ENCODE assay signal across 20 cellular contexts in the genomic region with DNA sequence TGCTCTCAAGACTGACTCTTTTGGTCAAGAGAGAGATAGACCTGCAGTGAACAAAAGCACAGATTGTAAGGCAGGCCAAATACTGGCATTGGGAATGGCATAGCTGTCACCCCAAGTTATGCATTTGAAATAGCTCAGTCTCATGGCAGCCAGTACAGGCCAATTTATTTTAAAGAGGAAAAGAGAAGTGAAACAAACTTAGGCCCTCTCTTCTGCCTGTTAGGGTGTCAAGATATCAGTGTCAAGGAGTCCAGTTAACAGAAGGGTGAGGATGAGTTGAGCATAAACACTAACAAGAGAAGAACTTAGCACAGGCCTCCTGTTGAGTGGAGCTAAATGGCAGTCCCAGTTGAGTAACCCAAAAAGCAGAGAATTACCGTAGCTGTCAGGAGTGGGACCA.
A peak's percentile ranks its signal among the peaks of the same experiment; 100 is the strongest.
DNase-seq lines count a peak whose midpoint lies in the region; ATAC-seq and TF ChIP-seq lines count a peak whose summit lies in the region.
"Had no signal": no experiment of that assay in that cellular context is flagged by ENCODE, and none has a peak within 500 bp of the region (broad histone marks: within the 10 kb centered on the region; RNA-seq: fewer than 3 reads in every experiment).

No MANE protein-coding gene starts in this region.

- H3K4me3 Mint-ChIP-seq in stimulated activated effector memory CD8-positive, alpha-beta T cell treated with anti-CD3 and anti-CD28 coated beads, Interleukin-12 subunit alpha, Interleukin-12 subunit beta, amount 100 ng/mL, for 72 hours, result no peak overlapping the region

- DNase-seq in GM12865 (ENCODE audit: low read depth) (peak; percentile 16), GM19238 (ENCODE audit: insufficient read length, low spot score) (peak; percentile 6), NAMALWA (ENCODE audit: low spot score) (peak; percentile 1), Kasumi-1 (lab: John Stamatoyannopoulos, UW) (no peak), foreskin melanocyte (no peak)
- DNase-seq in stimulated activated effector memory CD8-positive, alpha-beta T cell treated with anti-CD3 and anti-CD28 coated beads, Interleukin-12 subunit alpha, Interleukin-12 subunit beta, amount 100 ng/mL, for 72 hours (ENCODE audit: low spot score in 2 of 2), result no peak
- DNase-seq: ACHN; activated CD4-positive, alpha-beta T cell treated with anti-CD3 and anti-CD28 coated beads, Interleukin-2, amount 50 U/mL, for 48 hours; activated effector memory CD4-positive, alpha-beta T cell treated with anti-CD3 and anti-CD28 coated beads, Interleukin-2, amount 50 U/mL, for 16 hours; esophagus squamous epithelium; GF-D8; hippocampal formation; NCI-H2081 treated with DMSO at 0.1 percent for 48 hours; retina; SHP77; thyroid gland had no signal

- no peaks in the 10 kb centered on the region for H3K9me3 Mint-ChIP-seq in stimulated activated effector memory CD8-positive, alpha-beta T cell treated with anti-CD3 and anti-CD28 coated beads, Interleukin-12 subunit alpha, Interleukin-12 subunit beta, amount 100 ng/mL, for 72 hours

- ATAC-seq in HG02981 (IDR thresholded peaks at IDR 0.05; ENCODE audit: unreplicated experiment), result peak; percentile 60
- ATAC-seq in HG03135 (IDR thresholded peaks at IDR 0.05; ENCODE audit: unreplicated experiment), result no peak
- ATAC-seq in stimulated activated effector memory CD8-positive, alpha-beta T cell treated with anti-CD3 and anti-CD28 coated beads, Interleukin-12 subunit alpha, Interleukin-12 subunit beta, amount 100 ng/mL, for 72 hours, result no peak
- ATAC-seq: HCT116, left lobe of liver had no signal

- H3K27ac Mint-ChIP-seq in stimulated activated effector memory CD8-positive, alpha-beta T cell treated with anti-CD3 and anti-CD28 coated beads, Interleukin-12 subunit alpha, Interleukin-12 subunit beta, amount 100 ng/mL, for 72 hours, result no peak overlapping the region

- no peak for TF ChIP-seq CTCF in GM12865 (IDR thresholded peaks at IDR 0.05; ENCODE audit: insufficient read depth, low read depth, low read length, missing control alignments)

- H3K4me1 Mint-ChIP-seq in stimulated activated effector memory CD8-positive, alpha-beta T cell treated with anti-CD3 and anti-CD28 coated beads, Interleukin-12 subunit alpha, Interleukin-12 subunit beta, amount 100 ng/mL, for 72 hours, result no peaks in the 10 kb centered on the region

- H3K36me3 Mint-ChIP-seq in stimulated activated effector memory CD8-positive, alpha-beta T cell treated with anti-CD3 and anti-CD28 coated beads, Interleukin-12 subunit alpha, Interleukin-12 subunit beta, amount 100 ng/mL, for 72 hours, result peaks cover 4% of the 10 kb centered on the region

- no peak overlapping the region for H3K4me3 ChIP-seq in GM12865 (ENCODE audit: low read depth, low read length)
- H3K4me3 ChIP-seq: esophagus squamous epithelium, thyroid gland had no signal

Comparison
In these comparisons a context has a peak if more than half of its experiments do, and no peak if none do; other contexts are left out.
1. DNase-seq: peak in GM12865 (single experiment), GM19238 (single experiment) and NAMALWA (single experiment); none in Kasumi-1 (0 of 2), stimulated activated effector memory CD8-positive, alpha-beta T cell treated with anti-CD3 and anti-CD28 coated beads, Interleukin-12 subunit alpha, Interleukin-12 subunit beta, amount 100 ng/mL, for 72 hours (0 of 2) and foreskin melanocyte (single experiment).